Comparison of ENCODE assay signal across 18 cellular contexts in genomic region chr10:22579826-22580225, GRCh38.
DNase-seq lines count a peak whose midpoint lies in the region; ATAC-seq and TF ChIP-seq lines count a peak whose summit lies in the region.
"Had no signal": no experiment of that assay in that cellular context is flagged by ENCODE, and none has a peak within 500 bp of the region (broad histone marks: within the 10 kb centered on the region; RNA-seq: fewer than 3 reads in every experiment).

No MANE protein-coding gene starts in this region.

- no peak overlapping the region for H2AFZ ChIP-seq in PC-3 (ENCODE audit: low read length)

- H3K9me3 ChIP-seq in CD4-positive, CD25-positive, alpha-beta regulatory T cell (ENCODE audit: control insufficient read depth in 2 of 2, low read length in 2 of 2) = no peaks in the 10 kb centered on the region
- no peaks in the 10 kb centered on the region for H3K9me3 ChIP-seq in PC-3 (ENCODE audit: low read length)
- H3K9me3 ChIP-seq: BE2C had no signal

- CTCF ChIA-PET in activated CD8-positive, alpha-beta T cell treated with anti-CD3 and anti-CD28 coated beads for 36 hours (lab: Charles Lee) = no interaction called here
- CTCF ChIA-PET in activated CD8-positive, alpha-beta T cell treated with anti-CD3 and anti-CD28 coated beads, Interleukin-2, amount 10 ng/mL, durations not matched to agents 7 days and 5 days (lab: Charles Lee) = no interaction called here
- CTCF ChIA-PET in PC-3 (lab: Charles Lee) = no interaction called here

- H3K4me1 Mint-ChIP-seq in activated CD8-positive, alpha-beta T cell treated with anti-CD3 and anti-CD28 coated beads for 36 hours (ENCODE audit: low read depth) = peaks cover 33% of the 10 kb centered on the region
- peaks cover 17% of the 10 kb centered on the region for H3K4me1 Mint-ChIP-seq in activated CD8-positive, alpha-beta T cell treated with anti-CD3 and anti-CD28 coated beads, Interleukin-2, amount 10 ng/mL, durations not matched to agents 7 days and 5 days (ENCODE audit: low read depth)
- peaks cover 27 to 51% (median 35%) of the 10 kb centered on the region in 4 donors for H3K4me1 Mint-ChIP-seq in CD4-positive, CD25-positive, alpha-beta regulatory T cell
- H3K4me1 Mint-ChIP-seq in IgD-negative memory B cell (peaks cover 7 to 22% (median 20%) of the 10 kb centered on the region in 3 donors), immature natural killer cell (peaks cover 77 to 85% of the 10 kb centered on the region in 2 donors)

- H3K27me3 Mint-ChIP-seq in activated CD8-positive, alpha-beta T cell treated with anti-CD3 and anti-CD28 coated beads for 36 hours = no peaks in the 10 kb centered on the region
- no peaks in the 10 kb centered on the region for H3K27me3 Mint-ChIP-seq in activated CD8-positive, alpha-beta T cell treated with anti-CD3 and anti-CD28 coated beads, Interleukin-2, amount 10 ng/mL, durations not matched to agents 7 days and 5 days (ENCODE audit: low read depth)
- H3K27me3 Mint-ChIP-seq in CD4-positive, CD25-positive, alpha-beta regulatory T cell = no peaks in the 10 kb centered on the region
- H3K27me3 Mint-ChIP-seq in IgD-negative memory B cell = no peaks in the 10 kb centered on the region
- peaks cover 3 to 18% (median 9%) of the 10 kb centered on the region in 3 donors for H3K27me3 Mint-ChIP-seq in immature natural killer cell (ENCODE audit: low read depth in 3 of 3)

- no peak overlapping the region for H3K9ac ChIP-seq in PC-3 (ENCODE audit: low read length)

- no peak overlapping the region for H3K27ac ChIP-seq in CD4-positive, CD25-positive, alpha-beta regulatory T cell (ENCODE audit: insufficient read depth, low read length, poor library complexity, severe bottlenecking)
- no peak overlapping the region for H3K27ac ChIP-seq in PC-3 (ENCODE audit: low read length)

- H3K4me3 Mint-ChIP-seq in activated CD8-positive, alpha-beta T cell treated with anti-CD3 and anti-CD28 coated beads for 36 hours = no peak overlapping the region
- H3K4me3 Mint-ChIP-seq in activated CD8-positive, alpha-beta T cell treated with anti-CD3 and anti-CD28 coated beads, Interleukin-2, amount 10 ng/mL, durations not matched to agents 7 days and 5 days = no peak overlapping the region
- no peak overlapping the region for H3K4me3 Mint-ChIP-seq in CD4-positive, CD25-positive, alpha-beta regulatory T cell
- no peak overlapping the region for H3K4me3 Mint-ChIP-seq in IgD-negative memory B cell
- no peak overlapping the region for H3K4me3 Mint-ChIP-seq in immature natural killer cell

- peaks cover 74% of the 10 kb centered on the region for H3K36me3 ChIP-seq in CD4-positive, CD25-positive, alpha-beta regulatory T cell (ENCODE audit: control insufficient read depth, insufficient read depth, low read length)
- H3K36me3 ChIP-seq in PC-3 (ENCODE audit: low read depth, low read length) = no peaks in the 10 kb centered on the region
- H3K36me3 ChIP-seq: BE2C had no signal

- H3K4me2 ChIP-seq in PC-3 (ENCODE audit: low read length) = no peak overlapping the region

- no peaks in the 10 kb centered on the region for H3K4me1 ChIP-seq in CD4-positive, CD25-positive, alpha-beta regulatory T cell (ENCODE audit: control insufficient read depth, insufficient read depth, low read length, poor library complexity, severe bottlenecking)
- no peaks in the 10 kb centered on the region; the same call in 1 of the 2 replicates for H3K4me1 ChIP-seq in PC-3 (ENCODE audit: insufficient read depth, low read length)
- H3K4me1 ChIP-seq: BE2C had no signal

- H4K20me1 ChIP-seq in PC-3 (ENCODE audit: low read length) = no peaks in the 10 kb centered on the region

- no peak for TF ChIP-seq CTCF in activated CD8-positive, alpha-beta T cell treated with anti-CD3 and anti-CD28 coated beads for 36 hours (IDR thresholded peaks at IDR 0.05)
- TF ChIP-seq CTCF in PC-3 (conservative IDR thresholded peaks at IDR 0.05; ENCODE audit: low read depth, low read length) = no peak

- peak; percentile 20 for ATAC-seq in activated CD8-positive, alpha-beta T cell treated with anti-CD3 and anti-CD28 coated beads for 36 hours
- ATAC-seq in activated CD8-positive, alpha-beta T cell treated with anti-CD3 and anti-CD28 coated beads, Interleukin-2, amount 10 ng/mL, durations not matched to agents 7 days and 5 days = no peak
- no peak for ATAC-seq in CD4-positive, CD25-positive, alpha-beta regulatory T cell (ENCODE audit: low read depth in 2 of 2)
- no peak for ATAC-seq in PC-3
- ATAC-seq: HCT116 had no signal

- H3K36me3 Mint-ChIP-seq in activated CD8-positive, alpha-beta T cell treated with anti-CD3 and anti-CD28 coated beads for 36 hours (ENCODE audit: low read depth) = peaks cover 60% of the 10 kb centered on the region
- peaks cover 65% of the 10 kb centered on the region for H3K36me3 Mint-ChIP-seq in activated CD8-positive, alpha-beta T cell treated with anti-CD3 and anti-CD28 coated beads, Interleukin-2, amount 10 ng/mL, durations not matched to agents 7 days and 5 days (ENCODE audit: low read depth)
- H3K36me3 Mint-ChIP-seq in CD4-positive, CD25-positive, alpha-beta regulatory T cell = peaks cover 69% of the 10 kb centered on the region
- peaks cover 7% of the 10 kb centered on the region for H3K36me3 Mint-ChIP-seq in IgD-negative memory B cell
- peaks cover 19 to 62% (median 35%) of the 10 kb centered on the region in 3 donors for H3K36me3 Mint-ChIP-seq in immature natural killer cell

- H3K27ac Mint-ChIP-seq in activated CD8-positive, alpha-beta T cell treated with anti-CD3 and anti-CD28 coated beads for 36 hours = peak overlapping the region; percentile 31
- no peak overlapping the region for H3K27ac Mint-ChIP-seq in activated CD8-positive, alpha-beta T cell treated with anti-CD3 and anti-CD28 coated beads, Interleukin-2, amount 10 ng/mL, durations not matched to agents 7 days and 5 days
- H3K27ac Mint-ChIP-seq in CD4-positive, CD25-positive, alpha-beta regulatory T cell = peak overlapping the region; percentile 12 to 81 (median 55)
- H3K27ac Mint-ChIP-seq in IgD-negative memory B cell (peak overlapping the region in 2 of 3 donors; percentile 16 to 76), immature natural killer cell (peak overlapping the region; percentile 50 to 93 (median 70))

- H3K4me3 ChIP-seq in CD4-positive, CD25-positive, alpha-beta regulatory T cell (ENCODE audit: low read depth, low read length) = no peak overlapping the region
- no peak overlapping the region for H3K4me3 ChIP-seq in PC-3 (ENCODE audit: low read length)

- H3K79me2 ChIP-seq in PC-3 (ENCODE audit: low read length) = no peaks in the 10 kb centered on the region

- POLR2A ChIA-PET in activated CD8-positive, alpha-beta T cell treated with anti-CD3 and anti-CD28 coated beads for 36 hours (lab: Charles Lee) = no interaction called here
- POLR2A ChIA-PET in activated CD8-positive, alpha-beta T cell treated with anti-CD3 and anti-CD28 coated beads, Interleukin-2, amount 10 ng/mL, durations not matched to agents 7 days and 5 days (lab: Charles Lee) = no interaction called here
- POLR2A ChIA-PET in PC-3 (lab: Charles Lee; ENCODE audit: unreplicated experiment) = no interaction called here

- no TSS peak for BruUV-seq in PC-3 (replicated peaks; lab: Mats Ljungman, UMichigan)

- no peaks in the 10 kb centered on the region for H3F3A ChIP-seq in PC-3 (ENCODE audit: low read length, unreplicated experiment)

- intact Hi-C loops in activated CD8-positive, alpha-beta T cell treated with anti-CD3 and anti-CD28 coated beads for 36 hours (cut with micrococcal nuclease) = no loop called here
- intact Hi-C loops in PC-3 (cut with micrococcal nuclease) = no loop called here

- no peaks in the 10 kb centered on the region for H3K27me3 ChIP-seq in CD4-positive, CD25-positive, alpha-beta regulatory T cell (ENCODE audit: control insufficient read depth, insufficient read depth, low read length)
- H3K27me3 ChIP-seq in PC-3 (ENCODE audit: low read length) = no peaks in the 10 kb centered on the region
- H3K27me3 ChIP-seq: BE2C had no signal

- no peaks in the 10 kb centered on the region for H3K9me2 ChIP-seq in PC-3 (replicated peaks; ENCODE audit: low read length)

- no peak for DNase-seq in activated CD8-positive, alpha-beta T cell treated with anti-CD3 and anti-CD28 coated beads for 36 hours
- no peak for DNase-seq in activated CD8-positive, alpha-beta T cell treated with anti-CD3 and anti-CD28 coated beads, Interleukin-2, amount 10 ng/mL, durations not matched to agents 7 days and 5 days
- no peak for DNase-seq in CD4-positive, CD25-positive, alpha-beta regulatory T cell
- DNase-seq in immature natural killer cell (no peak), ecto neural progenitor cell (ENCODE audit: low spot score) (no peak), PC-3 (no peak), NCI-H2029 treated with DMSO at 0.1 percent for 48 hours (lab: John Stamatoyannopoulos, UW) (no peak)
- DNase-seq: BE2C, GOT3, NCI-H1092 treated with DMSO at 0.1 percent for 48 hours, NCI-H146, NCI-H2081 treated with DMSO at 0.1 percent for 48 hours, NCI-H510A, NCI-H82, RPMI8226, SHP77 treated with DMSO at 0.1 percent for 48 hours had no signal

- H3K9me3 Mint-ChIP-seq in activated CD8-positive, alpha-beta T cell treated with anti-CD3 and anti-CD28 coated beads for 36 hours = no peaks in the 10 kb centered on the region
- no peaks in the 10 kb centered on the region for H3K9me3 Mint-ChIP-seq in activated CD8-positive, alpha-beta T cell treated with anti-CD3 and anti-CD28 coated beads, Interleukin-2, amount 10 ng/mL, durations not matched to agents 7 days and 5 days (ENCODE audit: insufficient read depth)
- peaks cover 0 to 2% (median 0%) of the 10 kb centered on the region in 7 donors for H3K9me3 Mint-ChIP-seq in CD4-positive, CD25-positive, alpha-beta regulatory T cell
- no peaks in the 10 kb centered on the region for H3K9me3 Mint-ChIP-seq in IgD-negative memory B cell
- no peaks in the 10 kb centered on the region for H3K9me3 Mint-ChIP-seq in immature natural killer cell
